In the genomic region with DNA sequence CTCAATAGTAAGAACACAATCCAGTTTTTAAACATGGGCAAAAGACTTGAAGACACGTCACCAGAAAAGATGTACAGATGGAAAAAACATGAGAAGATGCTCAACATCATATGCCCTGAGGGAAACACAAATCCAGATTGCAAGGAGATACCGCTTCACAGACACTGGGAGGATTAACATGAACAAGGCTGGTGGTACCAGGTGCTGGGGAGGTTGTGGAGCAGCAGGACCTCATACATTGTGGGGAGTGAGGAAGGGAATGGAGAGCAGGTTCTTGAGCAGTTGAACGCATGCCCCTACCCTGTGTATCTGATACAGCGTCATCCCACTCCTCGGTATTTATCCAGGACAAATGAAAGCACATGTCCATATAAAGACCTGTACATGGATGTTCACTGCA, we compare ENCODE assay signal across 28 cellular contexts.
"Had no signal": no experiment of that assay in that cellular context is flagged by ENCODE, and none has a peak within 500 bp of the region (broad histone marks: within the 10 kb centered on the region; RNA-seq: fewer than 3 reads in every experiment).

No MANE protein-coding gene starts in this region.

- DNase-seq: activated B cell treated with CpG ODN at 0.5 μM for 24 hours; activated CD4-positive, alpha-beta memory T cell treated with anti-CD3 and anti-CD28 coated beads for 36 hours; activated CD4-positive, alpha-beta T cell treated with anti-CD3 and anti-CD28 coated beads for 4 hours; activated CD4-positive, alpha-beta T cell treated with anti-CD3 and anti-CD28 coated beads, Interleukin-2, amount 10 ng/mL, durations not matched to agents 24 days and 14 days; activated CD4-positive, alpha-beta T cell treated with anti-CD3 and anti-CD28 coated beads, Interleukin-2, amount 50 U/mL, for 1 hour; activated CD4-positive, alpha-beta T cell treated with anti-CD3 and anti-CD28 coated beads, Interleukin-2, amount 50 U/mL, for 4 hours; activated CD4-positive, CD25-positive, alpha-beta regulatory T cell treated with anti-CD3 and anti-CD28 coated beads, Interleukin-2, amount 50 U/mL, for 72 hours; activated CD8-positive, alpha-beta memory T cell treated with anti-CD3 and anti-CD28 coated beads, Interleukin-2, amount 50 U/mL, for 4 hours; activated CD8-positive, alpha-beta T cell treated with anti-CD3 and anti-CD28 coated beads for 36 hours; activated effector memory CD4-positive, alpha-beta T cell treated with anti-CD3 and anti-CD28 coated beads, Interleukin-2, amount 50 U/mL, for 16 hours; activated naive CD4-positive, alpha-beta T cell treated with anti-CD3 and anti-CD28 coated beads, Interleukin-2, amount 10 ng/mL, durations not matched to agents 7 days and 5 days; activated naive CD4-positive, alpha-beta T cell treated with Interleukin-2 at 50 U/mL for 16 hours; activated naive CD8-positive, alpha-beta T cell treated with anti-CD3 and anti-CD28 coated beads, Interleukin-2, amount 10 ng/mL, durations not matched to agents 7 days and 5 days; activated naive CD8-positive, alpha-beta T cell treated with anti-CD3 and anti-CD28 coated beads, Interleukin-2, amount 50 U/mL, for 24 hours; activated T-cell treated with anti-CD3 and anti-CD28 coated beads for 4 hours; activated T-cell treated with anti-CD3 and anti-CD28 coated beads, Interleukin-2, amount 50 U/mL, for 1 hour; activated T-cell treated with anti-CD3 and anti-CD28 coated beads, Interleukin-2, amount 50 U/mL, for 4 hours; activated T-cell treated with anti-CD3 and anti-CD28 coated beads, Interleukin-2, amount 50 U/mL, for 72 hours; amygdala; anterior cingulate cortex; central memory CD4-positive, alpha-beta T cell; SW 1271; T-helper 1 cell; T-helper 2 cell; T-helper 9 cell had no signal

- H3K4me1 ChIP-seq: ascending aorta had no signal

- H3K27me3 ChIP-seq: ascending aorta had no signal

- H3K4me3 ChIP-seq: ascending aorta had no signal

- H3K36me3 ChIP-seq: ascending aorta had no signal

- ATAC-seq: activated CD8-positive, alpha-beta T cell treated with anti-CD3 and anti-CD28 coated beads for 36 hours; activated naive CD8-positive, alpha-beta T cell treated with anti-CD3 and anti-CD28 coated beads, Interleukin-2, amount 50 U/mL, for 24 hours; activated T-cell treated with anti-CD3 and anti-CD28 coated beads, Interleukin-2, amount 50 U/mL, for 4 hours; activated T-cell treated with anti-CD3 and anti-CD28 coated beads, Interleukin-2, amount 50 U/mL, for 72 hours; activated T-helper 17 cell treated with anti-CD3 and anti-CD28 coated beads, Interleukin-2, amount 50 U/mL, for 72 hours had no signal

- H3K9me3 ChIP-seq: ascending aorta had no signal

- H3K27ac ChIP-seq: ascending aorta, VCaP had no signal
